In the genomic region with DNA sequence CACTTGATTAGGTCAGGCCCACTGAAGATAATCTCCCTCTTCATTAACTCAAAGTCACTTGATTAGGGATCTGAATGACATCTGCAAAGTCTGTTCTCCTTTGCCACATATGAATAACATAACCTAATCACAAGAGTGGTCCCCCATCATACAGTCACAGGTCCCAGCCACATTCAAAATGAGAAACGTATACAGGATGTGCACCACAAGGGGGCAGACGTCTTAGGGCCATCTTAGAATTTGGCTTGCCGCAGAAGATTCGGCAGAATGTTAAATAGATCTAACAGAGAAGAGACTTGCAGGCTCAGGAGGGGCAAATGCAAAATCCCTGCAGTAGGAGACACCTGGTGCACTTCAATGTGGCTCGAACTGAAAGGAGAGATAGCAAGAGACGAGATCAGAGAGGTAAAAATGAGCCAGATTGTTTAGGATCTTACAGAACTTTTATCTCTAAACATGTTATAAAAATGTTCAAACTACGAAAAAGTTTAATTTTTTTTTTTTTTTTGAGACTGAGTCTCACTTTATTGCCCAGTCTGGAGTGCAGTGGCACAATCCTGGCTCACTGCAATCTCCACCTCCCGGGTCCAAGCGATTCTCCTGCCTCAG, we compare ENCODE assay signal across 8 cellular contexts. TPM values are rescaled to one million over a fixed set of nuclear protein-coding genes. Genes with fewer than 3 reads are reported as not detected.
A peak's percentile ranks its signal among the peaks of the same experiment; 100 is the strongest.
DNase-seq lines count a peak whose midpoint lies in the region; ATAC-seq and TF ChIP-seq lines count a peak whose summit lies in the region.

No MANE protein-coding gene starts in this region.

- no peaks in the 10 kb centered on the region for H3K9me3 Mint-ChIP-seq in activated naive CD8-positive, alpha-beta T cell treated with anti-CD3 and anti-CD28 coated beads for 36 hours

- DNase-seq in NCI-H146 treated with DMSO at 0.1 percent for 48 hours (lab: John Stamatoyannopoulos, UW; ENCODE audit: unreplicated experiment) (peak; percentile 3), NCI-H146 (lab: John Stamatoyannopoulos, UW) (no peak), right cardiac atrium (peak in 2 of 3 donors; percentile 35 to 63), SKM-1 (lab: John Stamatoyannopoulos, UW; ENCODE audit: unreplicated experiment) (no peak)
- peak; percentile 55 for DNase-seq in activated naive CD8-positive, alpha-beta T cell treated with anti-CD3 and anti-CD28 coated beads for 36 hours
- peak; percentile 75 to 77 for DNase-seq in stimulated activated CD4-positive, alpha-beta T cell treated with anti-CD3 and anti-CD28 coated beads, Interleukin-2, amount 100 ng/mL, for 24 hours

- H3K27me3 Mint-ChIP-seq in activated naive CD8-positive, alpha-beta T cell treated with anti-CD3 and anti-CD28 coated beads for 36 hours: peaks cover 10% of the 10 kb centered on the region

- H4K20me1 ChIP-seq in SU-DHL-6 (ENCODE audit: low read depth, low read length): no peaks in the 10 kb centered on the region

- H3K27ac Mint-ChIP-seq in activated naive CD8-positive, alpha-beta T cell treated with anti-CD3 and anti-CD28 coated beads for 36 hours: no peak overlapping the region

- no peaks in the 10 kb centered on the region for H3K9me2 ChIP-seq in SU-DHL-6 (replicated peaks; ENCODE audit: insufficient read depth, low read length)

- H3K36me3 Mint-ChIP-seq in activated naive CD8-positive, alpha-beta T cell treated with anti-CD3 and anti-CD28 coated beads for 36 hours: no peaks in the 10 kb centered on the region

- H3K27ac ChIP-seq in SU-DHL-6 (ENCODE audit: low read depth, low read length) (no peak overlapping the region), right cardiac atrium (ENCODE audit: low read length) (no peak overlapping the region)

- H3F3A ChIP-seq in SU-DHL-6 (ENCODE audit: insufficient read depth): no peaks in the 10 kb centered on the region

- 42% methylated on average over 9 of the region's 9 CpGs for WGBS in right cardiac atrium

- no peak overlapping the region for H3K4me2 ChIP-seq in SU-DHL-6 (ENCODE audit: low read depth, low read length, poor library complexity, severe bottlenecking)

- no peaks in the 10 kb centered on the region for H3K9me3 ChIP-seq in SU-DHL-6 (ENCODE audit: insufficient read depth, low read length)
- H3K9me3 ChIP-seq in right cardiac atrium (ENCODE audit: control insufficient read depth, low read length): no peaks in the 10 kb centered on the region

- intact Hi-C loops in right cardiac atrium (cut with DNase I): no loop called here

- H3K27me3 ChIP-seq in SU-DHL-6 (ENCODE audit: low read length): no peaks in the 10 kb centered on the region
- no peaks in the 10 kb centered on the region for H3K27me3 ChIP-seq in right cardiac atrium (ENCODE audit: control insufficient read depth, insufficient read depth)

- H2AFZ ChIP-seq in SU-DHL-6 (ENCODE audit: low read depth, low read length, severe bottlenecking): peak overlapping the region; percentile 49

- H3K36me3 ChIP-seq in SU-DHL-6 (ENCODE audit: low read length): no peaks in the 10 kb centered on the region

- no peaks in the 10 kb centered on the region for H3K79me2 ChIP-seq in SU-DHL-6 (ENCODE audit: insufficient read depth, low read length)

- H3K4me3 ChIP-seq in SU-DHL-6 (ENCODE audit: insufficient read depth, low read length, poor library complexity, severe bottlenecking) (no peak overlapping the region), right cardiac atrium (ENCODE audit: low read length) (no peak overlapping the region)

- TF ChIP-seq CTCF in SU-DHL-6 (IDR thresholded peaks at IDR 0.05; ENCODE audit: insufficient read depth, low read length, poor library complexity, severe bottlenecking): peak; percentile 94

- H3K4me3 Mint-ChIP-seq in activated naive CD8-positive, alpha-beta T cell treated with anti-CD3 and anti-CD28 coated beads for 36 hours: no peak overlapping the region

- H3K9ac ChIP-seq in SU-DHL-6 (ENCODE audit: low read length): no peak overlapping the region

- peaks cover 2% of the 10 kb centered on the region for H3K4me1 Mint-ChIP-seq in activated naive CD8-positive, alpha-beta T cell treated with anti-CD3 and anti-CD28 coated beads for 36 hours

- no peaks in the 10 kb centered on the region for H3K4me1 ChIP-seq in right cardiac atrium (ENCODE audit: control insufficient read depth, insufficient read depth, low read length)

- ATAC-seq in HG03139 (IDR thresholded peaks at IDR 0.05; ENCODE audit: unreplicated experiment): peak; percentile 75
- ATAC-seq in right cardiac atrium: peak; percentile 38 to 62

RNA-seq across cellular contexts. Expression of a gene that starts 10.4 kb away (rescaled TPM):
- total RNA-seq in activated naive CD8-positive, alpha-beta T cell treated with anti-CD3 and anti-CD28 coated beads for 36 hours: 10 to 100 TPM; 75.6 to 76.5 TPM
- total RNA-seq in right cardiac atrium: 10 to 100 TPM; 22.0 to 26.0 (median 24.0) TPM
- 17.2 TPM for polyA plus RNA-seq in right cardiac atrium

RNA-seq across cellular contexts. Expression of a gene that starts 59.4 kb away (rescaled TPM):
- total RNA-seq in activated naive CD8-positive, alpha-beta T cell treated with anti-CD3 and anti-CD28 coated beads for 36 hours: 10 to 100 TPM; 30.1 to 31.4 TPM
- 10 to 100 TPM in 3 of 4 donors, 1 to 10 TPM in 1; 9.8 to 25.6 (median 18.7) TPM for total RNA-seq in right cardiac atrium
- polyA plus RNA-seq in right cardiac atrium: 16.8 TPM

Comparison
In these comparisons a context has a peak if more than half of its experiments do, and no peak if none do; other contexts are left out.
1. DNase-seq: peak in NCI-H146 treated with DMSO at 0.1 percent for 48 hours (single experiment), activated naive CD8-positive, alpha-beta T cell treated with anti-CD3 and anti-CD28 coated beads for 36 hours (single experiment), right cardiac atrium (2 of 3) and stimulated activated CD4-positive, alpha-beta T cell treated with anti-CD3 and anti-CD28 coated beads, Interleukin-2, amount 100 ng/mL, for 24 hours (2 of 2); none in NCI-H146 (single experiment) and SKM-1 (single experiment).